16 cellular contexts compared by ENCODE assay signal in genomic region chr11:12461516-12461915, GRCh38.
DNase-seq lines count a peak whose midpoint lies in the region; ATAC-seq, FAIRE-seq and TF ChIP-seq lines count a peak whose summit lies in the region.
"Had no signal": no experiment of that assay in that cellular context is flagged by ENCODE, and none has a peak within 500 bp of the region (broad histone marks: within the 10 kb centered on the region; RNA-seq: fewer than 3 reads in every experiment).

No MANE protein-coding gene starts in this region.

- TF ChIP-seq CTCF in BE2C (IDR thresholded peaks at IDR 0.05; ENCODE audit: low read depth, low read length) (no peak), HFFc6 (IDR thresholded peaks at IDR 0.05) (no peak), esophagus muscularis mucosa (IDR thresholded peaks at IDR 0.05) (no peak), pancreas (IDR thresholded peaks at IDR 0.05) (no peak)

- peak overlapping the region; percentile 94 for H3K27ac Mint-ChIP-seq in HFFc6
- H3K27ac Mint-ChIP-seq: activated CD4-positive, alpha-beta T cell treated with anti-CD3 and anti-CD28 coated beads, Interleukin-2, amount 10 ng/mL, durations not matched to agents 7 days and 5 days; natural killer cell; stimulated activated naive CD8-positive, alpha-beta T cell treated with anti-CD3 and anti-CD28 coated beads, Interleukin-15, amount 100 ng/mL, for 72 hours had no signal

- no peak for TF ChIP-seq POLR2A in esophagus muscularis mucosa (IDR thresholded peaks at IDR 0.05; ENCODE audit: low read depth)

- H3K27me3 Mint-ChIP-seq in HFFc6 (ENCODE audit: insufficient read depth), result peaks cover 9% of the 10 kb centered on the region

- H3K36me3 ChIP-seq in BE2C (no peaks in the 10 kb centered on the region), esophagus muscularis mucosa (no peaks in the 10 kb centered on the region), pancreas (no peaks in the 10 kb centered on the region)
- H3K36me3 ChIP-seq: ascending aorta, colonic mucosa had no signal

- no peak for FAIRE-seq in pancreas (lab: Jason Lieb, UNC)
- FAIRE-seq: H1 had no signal

- H3K4me3 Mint-ChIP-seq in HFFc6, result no peak overlapping the region; the same call in 1 of the 2 replicates
- H3K4me3 Mint-ChIP-seq: activated CD4-positive, alpha-beta T cell treated with anti-CD3 and anti-CD28 coated beads, Interleukin-2, amount 10 ng/mL, durations not matched to agents 7 days and 5 days; natural killer cell; stimulated activated naive CD8-positive, alpha-beta T cell treated with anti-CD3 and anti-CD28 coated beads, Interleukin-15, amount 100 ng/mL, for 72 hours had no signal

- H3K9me3 ChIP-seq in BE2C (no peaks in the 10 kb centered on the region), esophagus muscularis mucosa (peaks cover 0 to 5% (median 2%) of the 10 kb centered on the region in 4 donors), pancreas (no peaks in the 10 kb centered on the region)
- H3K9me3 ChIP-seq: colonic mucosa had no signal

- H3K4me1 ChIP-seq in BE2C (peaks cover 5% of the 10 kb centered on the region; the same call in 1 of the 2 replicates), esophagus muscularis mucosa (peaks cover 42 to 54% (median 52%) of the 10 kb centered on the region in 4 donors), pancreas (no peaks in the 10 kb centered on the region)
- H3K4me1 ChIP-seq: colonic mucosa had no signal

- peaks cover 47% of the 10 kb centered on the region for H3K36me3 Mint-ChIP-seq in HFFc6 (ENCODE audit: low read depth)
- H3K36me3 Mint-ChIP-seq: natural killer cell had no signal

- H3K4me1 Mint-ChIP-seq in HFFc6 (ENCODE audit: low read depth), result peaks cover 85% of the 10 kb centered on the region
- H3K4me1 Mint-ChIP-seq: activated CD4-positive, alpha-beta T cell treated with anti-CD3 and anti-CD28 coated beads, Interleukin-2, amount 10 ng/mL, durations not matched to agents 7 days and 5 days; natural killer cell; stimulated activated naive CD8-positive, alpha-beta T cell treated with anti-CD3 and anti-CD28 coated beads, Interleukin-15, amount 100 ng/mL, for 72 hours had no signal

- H3K4me3 ChIP-seq in BE2C (ENCODE audit: low read depth, low read length) (no peak overlapping the region), esophagus muscularis mucosa (no peak overlapping the region), pancreas (no peak overlapping the region)
- H3K4me3 ChIP-seq: ascending aorta, colonic mucosa had no signal

- no peak for ATAC-seq in pancreas
- ATAC-seq: natural killer cell; stimulated activated naive CD8-positive, alpha-beta T cell treated with anti-CD3 and anti-CD28 coated beads, Interleukin-15, amount 100 ng/mL, for 72 hours had no signal

- no peak for TF ChIP-seq EP300 in esophagus muscularis mucosa (IDR thresholded peaks at IDR 0.05)

- WGBS in esophagus muscularis mucosa, result 67% methylated on average over 5 of the region's 5 CpGs
- WGBS in pancreas, 2 donors, result 87 to 90% methylated on average over 5 of the region's 5 CpGs

- intact Hi-C loops in esophagus muscularis mucosa (cut with DNase I), result no loop called here
- intact Hi-C loops in pancreas (cut with DNase I), result no loop called here

- no peaks in the 10 kb centered on the region for H3K9me3 Mint-ChIP-seq in HFFc6
- H3K9me3 Mint-ChIP-seq: activated CD4-positive, alpha-beta T cell treated with anti-CD3 and anti-CD28 coated beads, Interleukin-2, amount 10 ng/mL, durations not matched to agents 7 days and 5 days had no signal

- peak; percentile 85 for DNase-seq in BE2C
- DNase-seq in HFFc6, result no peak
- DNase-seq in NCI-H446 treated with DMSO at 0.1 percent for 48 hours (lab: John Stamatoyannopoulos, UW), result peak; percentile 58
- DNase-seq in esophagus muscularis mucosa (ENCODE audit: extremely low spot score), result no peak
- DNase-seq in putamen (ENCODE audit: low spot score), result no peak
- DNase-seq in iPS-NIHi7 (ENCODE audit: extremely low spot score), result no peak
- no peak for DNase-seq in pancreas
- no peak for DNase-seq in activated gamma-delta T cell treated with Interleukin-2 at 50 U/mL for 16 hours
- DNase-seq: activated CD4-positive, alpha-beta T cell treated with anti-CD3 and anti-CD28 coated beads, Interleukin-2, amount 10 ng/mL, durations not matched to agents 7 days and 5 days; activated naive CD4-positive, alpha-beta T cell treated with Interleukin-2 at 50 U/mL for 16 hours; colonic mucosa; natural killer cell; stimulated activated naive CD8-positive, alpha-beta T cell treated with anti-CD3 and anti-CD28 coated beads, Interleukin-15, amount 100 ng/mL, for 72 hours had no signal

- no peaks in the 10 kb centered on the region for H3K27me3 ChIP-seq in BE2C
- H3K27me3 ChIP-seq in esophagus muscularis mucosa, result no peaks in the 10 kb centered on the region
- H3K27me3 ChIP-seq in pancreas, result no peaks in the 10 kb centered on the region
- H3K27me3 ChIP-seq: ascending aorta, colonic mucosa had no signal

- H3K27ac ChIP-seq in esophagus muscularis mucosa (replicated peaks in 1 of 4) (peak overlapping the region; percentile 44 to 81 (median 74)), pancreas (no peak overlapping the region)
- H3K27ac ChIP-seq: ascending aorta, colonic mucosa, epithelial cell of prostate had no signal

Comparison
In these comparisons a context has a peak if more than half of its experiments do, and no peak if none do; other contexts are left out.
1. DNase-seq: peak in BE2C (single experiment) and NCI-H446 treated with DMSO at 0.1 percent for 48 hours (single experiment); none in HFFc6 (single experiment), esophagus muscularis mucosa (single experiment), putamen (single experiment), iPS-NIHi7 (single experiment), pancreas (0 of 6) and activated gamma-delta T cell treated with Interleukin-2 at 50 U/mL for 16 hours (single experiment).
2. H3K27ac ChIP-seq: peak in esophagus muscularis mucosa (4 of 4); none in pancreas (0 of 4).